ENCODE assay signal across 9 cellular contexts in the genomic region with DNA sequence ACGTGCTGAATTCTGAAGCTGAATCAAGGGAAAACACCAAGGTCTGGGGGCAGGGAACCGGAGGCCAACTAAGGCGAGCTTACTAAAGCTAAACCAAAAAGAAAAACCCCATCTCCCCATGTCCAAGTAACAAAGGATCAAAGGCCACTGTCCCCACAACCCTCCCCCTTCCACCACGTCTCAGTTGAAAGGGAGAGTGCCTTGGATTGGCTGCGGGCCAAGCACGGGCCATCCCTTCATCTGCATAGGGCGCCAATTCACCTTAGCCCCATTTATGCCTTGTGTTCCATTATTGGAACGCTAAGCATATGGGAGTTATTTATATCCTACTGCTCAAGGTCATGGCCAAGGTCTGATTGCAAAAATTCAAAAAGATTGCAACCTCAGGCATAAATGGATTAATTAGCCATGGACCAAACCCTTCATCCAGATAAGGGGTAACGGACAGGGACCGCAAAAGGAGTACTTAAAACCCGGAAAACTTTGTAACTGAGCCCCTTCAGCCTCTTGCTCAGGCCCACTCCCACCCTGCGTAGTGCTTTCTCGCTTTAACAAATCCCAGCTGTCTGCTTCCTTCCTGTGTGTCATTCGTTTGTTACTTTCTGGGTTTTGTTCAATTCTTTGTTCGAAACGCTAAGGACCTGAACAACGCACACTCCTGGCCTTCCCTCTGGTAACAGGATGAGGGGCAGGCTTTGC. TPM values are rescaled to one million over a fixed set of nuclear protein-coding genes. Genes with fewer than 3 reads are reported as not detected.
DNase-seq lines count a peak whose midpoint lies in the region; ATAC-seq and TF ChIP-seq lines count a peak whose summit lies in the region.
"Had no signal": no experiment of that assay in that cellular context is flagged by ENCODE, and none has a peak within 500 bp of the region (broad histone marks: within the 10 kb centered on the region; RNA-seq: fewer than 3 reads in every experiment).

No MANE protein-coding gene starts in this region.

- no peak for TF ChIP-seq POLR2A in lower leg skin (IDR thresholded peaks at IDR 0.05)

- WGBS in lower leg skin, 2 donors, result 7 to 10% methylated on average over 17 of the region's 17 CpGs

- H3K4me3 Mint-ChIP-seq in central memory CD8-positive, alpha-beta T cell, result peak overlapping the region; percentile 99

- no peaks in the 10 kb centered on the region for H3K9me3 Mint-ChIP-seq in central memory CD8-positive, alpha-beta T cell

- H3K36me3 Mint-ChIP-seq in central memory CD8-positive, alpha-beta T cell (ENCODE audit: insufficient read depth), result peaks cover 25% of the 10 kb centered on the region

- H3K4me3 ChIP-seq in DOHH2 (ENCODE audit: low read length), result peak overlapping the region; percentile 95
- H3K4me3 ChIP-seq in lower leg skin (ENCODE audit: low read depth, poor library complexity, severe bottlenecking), result peak overlapping the region; percentile 26

- H3K4me1 Mint-ChIP-seq in central memory CD8-positive, alpha-beta T cell, result peaks cover 50% of the 10 kb centered on the region

- H3K36me3 ChIP-seq in DOHH2 (ENCODE audit: control insufficient read depth, low read length), result peaks cover 19% of the 10 kb centered on the region

- no peaks in the 10 kb centered on the region for H4K20me1 ChIP-seq in DOHH2 (ENCODE audit: control insufficient read depth, insufficient read depth, low read depth, low read length)

- ATAC-seq in HG02885 (IDR thresholded peaks at IDR 0.05; ENCODE audit: poor library complexity, unreplicated experiment) (peak; percentile 8), HG03175 (IDR thresholded peaks at IDR 0.05; ENCODE audit: unreplicated experiment) (no peak), HG03135 (IDR thresholded peaks at IDR 0.05; ENCODE audit: unreplicated experiment) (no peak)
- peak; percentile 3 for ATAC-seq in central memory CD8-positive, alpha-beta T cell (replicated peaks; ENCODE audit: extremely low read depth, poor library complexity, severe bottlenecking)

- peak overlapping the region; percentile 99 for H3K27ac Mint-ChIP-seq in central memory CD8-positive, alpha-beta T cell (ENCODE audit: low read depth)

- H3K9me2 ChIP-seq in DOHH2 (replicated peaks; ENCODE audit: control insufficient read depth, low read length), result no peaks in the 10 kb centered on the region

- TF ChIP-seq CTCF in DOHH2 (IDR thresholded peaks at IDR 0.05; ENCODE audit: low read depth, low read length, poor library complexity, severe bottlenecking) (no peak), lower leg skin (IDR thresholded peaks at IDR 0.05) (no peak)

- H3K27me3 ChIP-seq in DOHH2 (ENCODE audit: control insufficient read depth, low read length), result no peaks in the 10 kb centered on the region

- peak overlapping the region; percentile 85 for H3K27ac ChIP-seq in DOHH2 (ENCODE audit: low read depth, low read length)

- no peaks in the 10 kb centered on the region for H3K27me3 Mint-ChIP-seq in central memory CD8-positive, alpha-beta T cell

- peaks cover 6% of the 10 kb centered on the region; the same call in 1 of the 2 replicates for H3F3A ChIP-seq in DOHH2 (ENCODE audit: control insufficient read depth, insufficient read depth)

- H3K4me1 ChIP-seq in DOHH2 (ENCODE audit: control insufficient read depth, low read length), result peaks cover 57% of the 10 kb centered on the region

- H3K9me3 ChIP-seq in DOHH2 (ENCODE audit: control insufficient read depth, insufficient read depth, low read length), result no peaks in the 10 kb centered on the region

- peaks cover 60% of the 10 kb centered on the region for H3K79me2 ChIP-seq in DOHH2 (ENCODE audit: control insufficient read depth, low read length)

- peak; percentile 17 for DNase-seq in T follicular helper cell (ENCODE audit: low read depth)
- DNase-seq in central memory CD8-positive, alpha-beta T cell (ENCODE audit: low spot score in 2 of 2), result no peak
- peak; percentile 51 to 92 for DNase-seq in lower leg skin (ENCODE audit: low spot score in 2 of 2)
- peak; percentile 8 for DNase-seq in stimulated activated CD8-positive, alpha-beta memory T cell treated with anti-CD3 and anti-CD28 coated beads, Interleukin-7, amount 100 ng/mL, for 24 hours (ENCODE audit: low read depth)

- peak overlapping the region; percentile 97 for H3K4me2 ChIP-seq in DOHH2 (ENCODE audit: low read length)

- intact Hi-C loops in lower leg skin (cut with DNase I; ENCODE audit: low total_unique reads), result no loop called here

RNA-seq across cellular contexts. Expression of a gene that starts 0.8 kb away (rescaled TPM):
- total RNA-seq in lower leg skin, result 100 to 1,000 TPM; 114 to 141 (median 131) TPM

RNA-seq across cellular contexts. Expression of a gene that starts 1.6 kb away (rescaled TPM):
- total RNA-seq in lower leg skin, result not detected
- total RNA-seq: T-helper 1 cell treated with Interleukin-12 subunit alpha and Interleukin-12 subunit beta and Interleukin-4 antibody, amounts not matched to agents 30 ng/mL and 1 ng/mL, for 36 hours had no signal

RNA-seq across cellular contexts. Expression of a gene that starts 46.9 kb away (rescaled TPM):
- 10 to 100 TPM; 19.3 to 28.6 (median 23.6) TPM for total RNA-seq in lower leg skin

RNA-seq across cellular contexts. Expression of a gene that starts 50.8 kb away (rescaled TPM):
- 100 to 1,000 TPM in 1 of 4 donors, 10 to 100 TPM in 3; 63.2 to 121 (median 80.8) TPM for total RNA-seq in lower leg skin
- total RNA-seq: T-helper 1 cell treated with Interleukin-12 subunit alpha and Interleukin-12 subunit beta and Interleukin-4 antibody, amounts not matched to agents 30 ng/mL and 1 ng/mL, for 36 hours had no signal

Comparison
In these comparisons a context has a peak if more than half of its experiments do, and no peak if none do; other contexts are left out.
1. ATAC-seq: peak in HG02885 (single experiment) and central memory CD8-positive, alpha-beta T cell (single experiment); none in HG03175 (single experiment) and HG03135 (single experiment).
2. DNase-seq: peak in T follicular helper cell (single experiment), lower leg skin (2 of 2) and stimulated activated CD8-positive, alpha-beta memory T cell treated with anti-CD3 and anti-CD28 coated beads, Interleukin-7, amount 100 ng/mL, for 24 hours (single experiment); none in central memory CD8-positive, alpha-beta T cell (0 of 2).